ENCODE assay signal across 13 cellular contexts in genomic region chr1:22115281-22115680, GRCh38. TPM values are rescaled to one million over a fixed set of nuclear protein-coding genes. Genes with fewer than 3 reads are reported as not detected.
DNase-seq lines count a peak whose midpoint lies in the region; ATAC-seq, FAIRE-seq and TF ChIP-seq lines count a peak whose summit lies in the region.
"Had no signal": no experiment of that assay in that cellular context is flagged by ENCODE, and none has a peak within 500 bp of the region (broad histone marks: within the 10 kb centered on the region; RNA-seq: fewer than 3 reads in every experiment).

No MANE protein-coding gene starts in this region.

- H3K9me3 ChIP-seq in left ventricle myocardium inferior (replicated peaks) (no peaks in the 10 kb centered on the region), GM12878 (replicated peaks; ENCODE audit: control insufficient read depth, insufficient read depth, low read length) (no peaks in the 10 kb centered on the region), uterus (no peaks in the 10 kb centered on the region), upper lobe of right lung (no peaks in the 10 kb centered on the region)
- H3K9me3 ChIP-seq: thoracic aorta had no signal

- ATAC-seq in left ventricle myocardium superior, result no peak
- ATAC-seq in GM12878, result no peak
- ATAC-seq in naive thymus-derived CD8-positive, alpha-beta T cell, result no peak
- no peak for ATAC-seq in upper lobe of right lung
- ATAC-seq: foreskin keratinocyte had no signal

- no peaks in the 10 kb centered on the region for H3K27me3 Mint-ChIP-seq in naive thymus-derived CD8-positive, alpha-beta T cell

- peaks cover 12% of the 10 kb centered on the region for H4K20me1 ChIP-seq in GM12878 (ENCODE audit: control insufficient read depth, insufficient read depth)

- peak overlapping the region; percentile 27 to 93 (median 74) for H3K27ac Mint-ChIP-seq in naive thymus-derived CD8-positive, alpha-beta T cell

- H3K4me1 Mint-ChIP-seq in naive thymus-derived CD8-positive, alpha-beta T cell, result peaks cover 32 to 55% (median 42%) of the 10 kb centered on the region in 4 donors

- H3K4me2 ChIP-seq in GM12878 (ENCODE audit: control insufficient read depth, insufficient read depth), result peak overlapping the region; percentile 38; the same call in 1 of the 2 replicates

- CTCF ChIA-PET in GM12878 (lab: Yijun Ruan, JAX), result interaction anchor here (0.9 to 1.6 kb wide), 2 partner anchors 10 to 14 kb away, joined by 3 to 4 read pairs; no protein-coding TSS in a partner anchor

- H3K4me3 Mint-ChIP-seq in naive thymus-derived CD8-positive, alpha-beta T cell, result peak overlapping the region in 1 of 10 donors; percentile 33

- intact Hi-C loops in left ventricle myocardium inferior (cut with micrococcal nuclease), result no loop called here
- intact Hi-C loops in left ventricle myocardium superior (cut with micrococcal nuclease), result no loop called here
- intact Hi-C loops in GM12878 (cut with micrococcal nuclease; ENCODE audit: unreplicated experiment), result no loop called here
- intact Hi-C loops in uterus (cut with DNase I; ENCODE audit: low total_unique reads), result no loop called here
- intact Hi-C loops in upper lobe of right lung (cut with DNase I), result no loop called here

- H3K4me3 ChIP-seq in left ventricle myocardium inferior (no peak overlapping the region), GM12878 (no peak overlapping the region), uterus (no peak overlapping the region), upper lobe of right lung (no peak overlapping the region)
- H3K4me3 ChIP-seq: thoracic aorta had no signal

- POLR2A ChIA-PET in GM12878 (lab: Charles Lee), result no interaction called here
- POLR2A ChIA-PET in naive thymus-derived CD8-positive, alpha-beta T cell (lab: Charles Lee), result no interaction called here

- peaks cover 10% of the 10 kb centered on the region for H3K36me3 ChIP-seq in left ventricle myocardium inferior
- H3K36me3 ChIP-seq in GM12878 (ENCODE audit: control insufficient read depth in 2 of 2, insufficient read depth in 2 of 2, low read length in 1 of 2), result peaks cover 16 to 21% of the 10 kb centered on the region in 2 experiments; a peak in 3 of 4 replicates
- no peaks in the 10 kb centered on the region for H3K36me3 ChIP-seq in uterus
- H3K36me3 ChIP-seq in upper lobe of right lung, result peaks cover 31% of the 10 kb centered on the region

- no peaks in the 10 kb centered on the region for H3K79me2 ChIP-seq in GM12878 (ENCODE audit: control insufficient read depth, insufficient read depth, low read length)

- no peaks in the 10 kb centered on the region for H3K9me3 Mint-ChIP-seq in naive thymus-derived CD8-positive, alpha-beta T cell

- no peak for TF ChIP-seq CTCF in left ventricle myocardium inferior (IDR thresholded peaks at IDR 0.05; ENCODE audit: borderline replicate concordance)
- TF ChIP-seq CTCF in GM12878 (IDR thresholded peaks at IDR 0.05 in 2 of 3, conservative IDR thresholded peaks at IDR 0.05 in 1 of 3; ENCODE audit: control insufficient read depth in 2 of 3, extremely low read depth in 1 of 3, insufficient read depth in 1 of 3, low read depth in 3 of 3, low read length in 3 of 3), result no peak
- no peak for TF ChIP-seq CTCF in uterus (IDR thresholded peaks at IDR 0.05)
- no peak for TF ChIP-seq CTCF in upper lobe of right lung (IDR thresholded peaks at IDR 0.05)

- H3K27ac ChIP-seq in left ventricle myocardium inferior (replicated peaks) (peak overlapping the region; percentile 29), GM12878 (ENCODE audit: control insufficient read depth, insufficient read depth) (peak overlapping the region; percentile 53), uterus (peak overlapping the region; percentile 69 to 85), upper lobe of right lung (no peak overlapping the region)
- H3K27ac ChIP-seq: foreskin keratinocyte had no signal

- SMC1A ChIA-PET in GM12878 (lab: Charles Lee; ENCODE audit: uncharacterized antibody, unreplicated experiment), result interaction anchor here (2.3 kb wide), 1 partner anchor 10 kb away, joined by 8 read pairs; no protein-coding TSS in a partner anchor

- FAIRE-seq in GM12878 (lab: Jason Lieb, UNC), result no peak

- DNase-seq in left ventricle myocardium inferior (no peak), left ventricle myocardium superior (no peak), GM12878 (ENCODE audit: low read depth, low spot score) (no peak), uterus (peak; percentile 14 to 19), SIG-M5 treated with dmso at 0.1 percent for 504 hours (lab: John Stamatoyannopoulos, UW; ENCODE audit: unreplicated experiment) (no peak), upper lobe of right lung (no peak), HuH-7.5 (ENCODE audit: low spot score) (no peak)
- no peak for DNase-seq in naive thymus-derived CD8-positive, alpha-beta T cell
- DNase-seq: DMS53; effector memory CD4-positive, alpha-beta T cell; foreskin keratinocyte; NCI-H1417 treated with DMSO at 0.1 percent for 48 hours had no signal

- 37% methylated on average over 6 of the region's 6 CpGs for WGBS in GM12878 (ENCODE audit: insufficient coverage, insufficient replicate concordance, low lambda C conversion rate, missing lambda C conversion rate)

- in situ Hi-C loops in GM12878 (cut with MboI), result no loop called here

- RAD21 ChIA-PET in GM12878 (lab: Charles Lee; ENCODE audit: unreplicated experiment), result no interaction called here

- TF ChIP-seq RAD21 in GM12878 (IDR thresholded peaks at IDR 0.05; ENCODE audit: insufficient read depth, low read depth, low read length), result no peak

- TF ChIP-seq POLR2A in GM12878 (IDR thresholded peaks at IDR 0.05; ENCODE audit: low read depth, low read length) (no peak), uterus (IDR thresholded peaks at IDR 0.05) (no peak)

- no peak for TF ChIP-seq EP300 in GM12878 (IDR thresholded peaks at IDR 0.05; ENCODE audit: borderline replicate concordance in 1 of 2, control insufficient read depth in 1 of 2, low read depth in 2 of 2, low read length in 2 of 2)

- H3K9ac ChIP-seq in GM12878 (ENCODE audit: control insufficient read depth, insufficient read depth, low read length), result no peak overlapping the region

- H2AFZ ChIP-seq in GM12878 (ENCODE audit: control insufficient read depth, low read depth, low read length), result no peak overlapping the region

- peaks cover 73% of the 10 kb centered on the region for H3K4me1 ChIP-seq in left ventricle myocardium inferior
- H3K4me1 ChIP-seq in GM12878 (ENCODE audit: control insufficient read depth, insufficient read depth, low read length), result peaks cover 52% of the 10 kb centered on the region
- H3K4me1 ChIP-seq in uterus, result peaks cover 18 to 19% of the 10 kb centered on the region in 2 donors
- H3K4me1 ChIP-seq in upper lobe of right lung, result peaks cover 3% of the 10 kb centered on the region
- H3K4me1 ChIP-seq: foreskin keratinocyte had no signal

- BruUV-seq in GM12878 (replicated peaks; lab: Mats Ljungman, UMichigan), result no TSS peak

- peaks cover 0 to 46% (median 2%) of the 10 kb centered on the region in 3 donors for H3K36me3 Mint-ChIP-seq in naive thymus-derived CD8-positive, alpha-beta T cell

- H3K27me3 ChIP-seq in left ventricle myocardium inferior (ENCODE audit: low read depth) (no peaks in the 10 kb centered on the region), GM12878 (replicated peaks in 1 of 2; ENCODE audit: control insufficient read depth in 2 of 2, insufficient read depth in 2 of 2, low read length in 1 of 2) (no peaks in the 10 kb centered on the region), uterus (no peaks in the 10 kb centered on the region), upper lobe of right lung (no peaks in the 10 kb centered on the region)
- H3K27me3 ChIP-seq: foreskin keratinocyte had no signal

TF ChIP-seq in GM12878, 131 proteins besides CTCF, POLR2A, EP300 and RAD21 (continues in another document):
- TF ChIP-seq RCOR1 (conservative IDR thresholded peaks at IDR 0.05; ENCODE audit: low read depth, low read length) (no peak), RFX5 (IDR thresholded peaks at IDR 0.05; ENCODE audit: low read depth, low read length) (no peak), ZNF217 (IDR thresholded peaks at IDR 0.05) (no peak), CHD1 (IDR thresholded peaks at IDR 0.05; ENCODE audit: low read depth, low read length) (no peak), CEBPB (IDR thresholded peaks at IDR 0.05; ENCODE audit: borderline replicate concordance in 1 of 2, low read depth in 2 of 2, low read length in 2 of 2) (no peak), SIN3A (IDR thresholded peaks at IDR 0.05; ENCODE audit: low read depth, low read length) (no peak), GABPA (IDR thresholded peaks at IDR 0.05; ENCODE audit: low read depth) (no peak), RBBP5 (conservative IDR thresholded peaks at IDR 0.05) (no peak), PAX5 (IDR thresholded peaks at IDR 0.05; ENCODE audit: borderline replicate concordance, low read depth, low read length) (no peak), SRF (IDR thresholded peaks at IDR 0.05; ENCODE audit: low read depth in 2 of 2, low read length in 2 of 2) (no peak)

RNA-seq across cellular contexts. Expression of gene WNT4, which starts 27.6 kb away (rescaled TPM):
- not detected for total RNA-seq in left ventricle myocardium inferior
- total RNA-seq in left ventricle myocardium superior, result 0.05 TPM
- 0.20 and 0.21 TPM in 2 replicates for total RNA-seq in GM12878 (2013; cell fraction: nucleolus; rRNA removed)
- total RNA-seq in GM12878 (2014; rRNA removed), result under 0.01 TPM in 1 of 2 replicates, not detected in the other
- not detected in 2 replicates for total RNA-seq in GM12878 (2014; rRNA removed; fragmentation: Illumina TruSeq; extraction: Trizol)
- not detected in 2 replicates for total RNA-seq in GM12878 (2021)
- 0.09 TPM for polyA plus RNA-seq in GM12878 (2011; ENCODE audit: low read depth)
- polyA plus RNA-seq in GM12878 (2011; rRNA removed), result 0.01 TPM in 1 of 2 replicates, not detected in the other
- polyA plus RNA-seq in GM12878 (2011; cell fraction: cytosol; rRNA removed), result 0.03 TPM in 1 of 2 replicates, not detected in the other
- polyA plus RNA-seq in GM12878 (2011; cell fraction: nucleus; rRNA removed), result not detected in 2 replicates
- polyA plus RNA-seq in GM12878 (2012), result 0.15 and 0.25 TPM in 2 replicates
- polyA plus RNA-seq in GM12878 (2014; fragmentation: Illumina TruSeq; extraction: Trizol), result not detected in 2 replicates
- not detected for polyA plus RNA-seq in GM12878 (2014; fragmentation: Nextera tagmentation; extraction: Ambion mirVana)
- 0.27 TPM in 1 of 2 replicates, not detected in the other for polyA plus RNA-seq in GM12878 (2014; rRNA removed)
- polyA plus RNA-seq in GM12878 (2016; fragmentation: Nextera tagmentation; extraction: Ambion mirVana), result not detected
- polyA minus RNA-seq in GM12878 (2011; rRNA and poly(A)+ RNA removed), result 0.05 TPM in 1 of 2 replicates, not detected in the other
- not detected in 2 replicates for polyA minus RNA-seq in GM12878 (2011; cell fraction: cytosol; rRNA and poly(A)+ RNA removed)
- polyA minus RNA-seq in GM12878 (2011; cell fraction: nucleus; rRNA and poly(A)+ RNA removed), result not detected in 2 replicates
- total RNA-seq in naive thymus-derived CD8-positive, alpha-beta T cell, result not detected
- not detected for polyA plus RNA-seq in naive thymus-derived CD8-positive, alpha-beta T cell
- total RNA-seq in uterus, result 10 to 100 TPM in 2 of 4 donors, 1 to 10 TPM in 1, not detected in 1; 1.3 to 14.0 (median 11.5) TPM
- 1.8 TPM for total RNA-seq in upper lobe of right lung
- total RNA-seq: thoracic aorta had no signal

Comparison
In these comparisons a context has a peak if more than half of its experiments do, and no peak if none do; other contexts are left out.
1. DNase-seq: peak in uterus (2 of 2); none in left ventricle myocardium inferior (single experiment), left ventricle myocardium superior (single experiment), GM12878 (single experiment), naive thymus-derived CD8-positive, alpha-beta T cell (0 of 10), SIG-M5 treated with dmso at 0.1 percent for 504 hours (single experiment), upper lobe of right lung (single experiment) and HuH-7.5 (single experiment).